Comparison of ENCODE assay signal across 8 cellular contexts in the genomic region with DNA sequence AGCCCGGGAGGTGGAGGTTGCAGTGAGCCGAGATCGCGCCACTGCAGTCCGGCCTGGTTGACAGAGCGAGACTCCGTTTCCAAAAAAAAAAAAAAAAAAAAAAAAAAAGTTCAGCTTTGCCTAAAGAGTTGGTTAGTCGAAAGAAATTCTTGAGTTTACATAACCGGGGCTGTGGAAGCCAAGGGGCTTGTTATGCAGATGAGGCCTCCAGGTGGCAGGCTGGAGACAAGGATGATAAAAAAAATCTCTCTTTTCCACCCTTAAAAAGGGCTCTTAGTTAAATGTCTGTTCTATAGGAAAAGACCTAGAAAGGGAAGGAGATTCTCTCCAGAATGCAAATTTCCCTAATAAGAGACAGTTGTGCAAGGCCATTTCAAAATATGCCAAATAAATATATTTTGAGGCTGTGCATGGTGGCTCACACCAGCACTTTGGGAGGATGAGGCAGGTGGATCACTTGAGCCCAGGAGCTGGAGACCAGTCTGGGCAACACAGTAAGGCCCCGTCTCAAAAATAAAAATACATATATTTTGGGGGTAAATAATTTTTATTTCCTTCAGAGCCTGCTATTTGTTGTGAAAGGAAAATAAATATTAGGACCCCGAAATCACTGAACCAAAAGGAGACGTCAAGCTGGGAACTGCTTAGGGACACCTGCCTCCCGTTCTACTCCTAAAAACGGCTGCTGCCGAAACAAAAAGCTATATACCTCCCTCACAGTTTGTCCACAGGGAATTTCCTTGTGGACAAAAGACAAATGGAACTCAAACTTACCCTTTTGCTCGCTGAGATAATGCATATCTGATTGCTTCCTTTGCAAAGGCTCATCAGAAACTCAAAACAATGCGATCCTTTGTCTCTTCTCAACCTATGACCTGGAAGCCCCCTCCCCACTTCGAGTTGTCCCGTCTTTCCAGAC. TPM values are rescaled to one million over a fixed set of nuclear protein-coding genes. Genes with fewer than 3 reads are reported as not detected.
A peak's percentile ranks its signal among the peaks of the same experiment; 100 is the strongest.
DNase-seq lines count a peak whose midpoint lies in the region; ATAC-seq and TF ChIP-seq lines count a peak whose summit lies in the region.

No MANE protein-coding gene starts in this region.

- peak; percentile 80 for TF ChIP-seq CTCF in AG09309 (IDR thresholded peaks at IDR 0.05; ENCODE audit: control insufficient read depth, insufficient read depth, low read depth, low read length, missing control alignments)
- TF ChIP-seq CTCF in GM12873 (IDR thresholded peaks at IDR 0.05; ENCODE audit: insufficient read depth, low read depth, low read length, missing control alignments): peak; percentile 69
- peak; percentile 47 to 79 (median 67) for TF ChIP-seq CTCF in heart right ventricle (IDR thresholded peaks at IDR 0.05)
- TF ChIP-seq CTCF in psoas muscle (IDR thresholded peaks at IDR 0.05): peak; percentile 49

- ATAC-seq in heart right ventricle: peak in 5 of 8 donors; percentile 11 to 34 (median 24)
- ATAC-seq in psoas muscle: peak in 1 of 4 donors; percentile 38
- no peak for ATAC-seq in HG03439 (IDR thresholded peaks at IDR 0.05; ENCODE audit: unreplicated experiment)
- no peak for ATAC-seq in GM21381 (IDR thresholded peaks at IDR 0.05; ENCODE audit: unreplicated experiment)

- H3K4me1 ChIP-seq in heart right ventricle (peaks cover 5 to 51% (median 25%) of the 10 kb centered on the region in 9 donors), psoas muscle (no peaks in the 10 kb centered on the region)

- H3K9me3 Mint-ChIP-seq in activated naive CD4-positive, alpha-beta T cell treated with anti-CD3 and anti-CD28 coated beads, Interleukin-2, amount 50 U/mL, for 24 hours: no peaks in the 10 kb centered on the region

- H3K27me3 ChIP-seq in heart right ventricle: peaks cover 0 to 25% (median 7%) of the 10 kb centered on the region in 7 donors
- H3K27me3 ChIP-seq in psoas muscle (ENCODE audit: insufficient read depth in 3 of 3, low read length in 2 of 3): peaks cover 0 to 19% (median 4%) of the 10 kb centered on the region in 3 donors

- DNase-seq in AG09309 (ENCODE audit: low read depth) (peak; percentile 55), NCI-H69 (lab: John Stamatoyannopoulos, UW) (peak; percentile 48), heart right ventricle (peak; percentile 58 to 79), psoas muscle (peak; percentile 57 to 73)

- H3K4me3 ChIP-seq in AG09309 (ENCODE audit: control insufficient read depth, low read depth, low read length) (no peak overlapping the region), heart right ventricle (peak overlapping the region in 1 of 10 donors; percentile 9), psoas muscle (no peak overlapping the region)

- intact Hi-C loops in heart right ventricle (cut with DNase I): loop anchor here in 5 of 10 donors (5.0 to 10.0 kb wide), 3 partner anchors 50 to 147 kb away; a partner anchor contains a TSS
- intact Hi-C loops in psoas muscle (cut with DNase I): loop anchor here in 1 of 2 donors (2.0 kb wide), 1 partner anchor 56 kb away; no protein-coding TSS in a partner anchor

- peaks cover 0 to 10% (median 0%) of the 10 kb centered on the region in 9 donors for H3K36me3 ChIP-seq in heart right ventricle
- no peaks in the 10 kb centered on the region for H3K36me3 ChIP-seq in psoas muscle (ENCODE audit: insufficient read depth in 1 of 2, low read depth in 1 of 2)

- peaks cover 60% of the 10 kb centered on the region for H3K4me1 Mint-ChIP-seq in activated naive CD4-positive, alpha-beta T cell treated with anti-CD3 and anti-CD28 coated beads, Interleukin-2, amount 50 U/mL, for 24 hours

- H3K9me3 ChIP-seq in heart right ventricle (no peaks in the 10 kb centered on the region), psoas muscle (no peaks in the 10 kb centered on the region)

- peaks cover 3% of the 10 kb centered on the region for H3K27me3 Mint-ChIP-seq in activated naive CD4-positive, alpha-beta T cell treated with anti-CD3 and anti-CD28 coated beads, Interleukin-2, amount 50 U/mL, for 24 hours

- H3K36me3 Mint-ChIP-seq in activated naive CD4-positive, alpha-beta T cell treated with anti-CD3 and anti-CD28 coated beads, Interleukin-2, amount 50 U/mL, for 24 hours: peaks cover 1% of the 10 kb centered on the region

- H3K27ac ChIP-seq in heart right ventricle (peak overlapping the region in 6 of 10 donors; percentile 15 to 97 (median 87)), psoas muscle (no peak overlapping the region)

- peak overlapping the region; percentile 14 for H3K27ac Mint-ChIP-seq in activated naive CD4-positive, alpha-beta T cell treated with anti-CD3 and anti-CD28 coated beads, Interleukin-2, amount 50 U/mL, for 24 hours

- WGBS in heart right ventricle, 2 donors: 33 to 36% methylated on average over 19 of the region's 19 CpGs
- 39 to 41% (median 41%) methylated on average over 18 to 19 of the region's 19 CpGs for WGBS in psoas muscle, 3 donors

- no peak overlapping the region for H3K4me3 Mint-ChIP-seq in activated naive CD4-positive, alpha-beta T cell treated with anti-CD3 and anti-CD28 coated beads, Interleukin-2, amount 50 U/mL, for 24 hours

RNA-seq across cellular contexts. Expression of a gene that starts 2.4 kb away (rescaled TPM):
- total RNA-seq in heart right ventricle (100 to 1,000 TPM in 7 of 10 donors, 10 to 100 TPM in 3; 57.2 to 333 (median 144) TPM), psoas muscle (100 to 1,000 TPM; 131 to 161 (median 136) TPM)
- polyA plus RNA-seq in heart right ventricle (100 to 1,000 TPM; 423 to 843 TPM), psoas muscle (100 to 1,000 TPM; 109 to 371 (median 181) TPM)

RNA-seq across cellular contexts. Expression of a gene that starts 5.8 kb away (rescaled TPM):
- total RNA-seq in heart right ventricle (not detected), psoas muscle (not detected)
- polyA plus RNA-seq in heart right ventricle (not detected), psoas muscle (not detected)

RNA-seq across cellular contexts. Expression of a gene that starts 8.7 kb away (rescaled TPM):
- total RNA-seq in heart right ventricle (100 to 1,000 TPM in 4 of 10 donors, 10 to 100 TPM in 6; 51.6 to 182 (median 94.9) TPM), psoas muscle (100 to 1,000 TPM in 1 of 4 donors, 10 to 100 TPM in 3; 44.0 to 105 (median 71.3) TPM)
- polyA plus RNA-seq in heart right ventricle (100 to 1,000 TPM; 235 to 427 TPM), psoas muscle (100 to 1,000 TPM in 1 of 3 donors, 10 to 100 TPM in 2; 39.7 to 107 (median 69.7) TPM)

RNA-seq across cellular contexts. Expression of a gene that starts 15.5 kb away (rescaled TPM):
- total RNA-seq in heart right ventricle (100 to 1,000 TPM in 9 of 10 donors, 10 to 100 TPM in 1; 94.1 to 591 (median 172) TPM), psoas muscle (100 to 1,000 TPM; 136 to 234 (median 202) TPM)
- polyA plus RNA-seq in heart right ventricle (1,000 to 10,000 TPM in 1 of 2 donors, 100 to 1,000 TPM in 1; 676 to 1,409 TPM), psoas muscle (100 to 1,000 TPM; 186 to 557 (median 260) TPM)

RNA-seq across cellular contexts. Expression of a gene that starts 16.2 kb away (rescaled TPM):
- total RNA-seq in heart right ventricle: 10 to 100 TPM in 1 of 10 donors, 1 to 10 TPM in 9; 3.3 to 10.8 (median 5.9) TPM
- polyA plus RNA-seq in heart right ventricle: 10 to 100 TPM; 15.9 to 45.3 TPM
- 1 to 10 TPM; 2.9 to 5.1 (median 3.9) TPM for total RNA-seq in psoas muscle
- polyA plus RNA-seq in psoas muscle: 1 to 10 TPM; 2.7 to 8.6 (median 4.0) TPM

Comparison
In these comparisons a context has a peak if more than half of its experiments do, and no peak if none do; other contexts are left out.
1. ATAC-seq: peak in heart right ventricle (5 of 8); none in HG03439 (single experiment) and GM21381 (single experiment).
2. Peak in every context shown above with its lines, with median percentiles within 50 percentile points of each other: DNase-seq and CTCF ChIP-seq.